ENCODE assay signal across 11 cellular contexts in the genomic region with DNA sequence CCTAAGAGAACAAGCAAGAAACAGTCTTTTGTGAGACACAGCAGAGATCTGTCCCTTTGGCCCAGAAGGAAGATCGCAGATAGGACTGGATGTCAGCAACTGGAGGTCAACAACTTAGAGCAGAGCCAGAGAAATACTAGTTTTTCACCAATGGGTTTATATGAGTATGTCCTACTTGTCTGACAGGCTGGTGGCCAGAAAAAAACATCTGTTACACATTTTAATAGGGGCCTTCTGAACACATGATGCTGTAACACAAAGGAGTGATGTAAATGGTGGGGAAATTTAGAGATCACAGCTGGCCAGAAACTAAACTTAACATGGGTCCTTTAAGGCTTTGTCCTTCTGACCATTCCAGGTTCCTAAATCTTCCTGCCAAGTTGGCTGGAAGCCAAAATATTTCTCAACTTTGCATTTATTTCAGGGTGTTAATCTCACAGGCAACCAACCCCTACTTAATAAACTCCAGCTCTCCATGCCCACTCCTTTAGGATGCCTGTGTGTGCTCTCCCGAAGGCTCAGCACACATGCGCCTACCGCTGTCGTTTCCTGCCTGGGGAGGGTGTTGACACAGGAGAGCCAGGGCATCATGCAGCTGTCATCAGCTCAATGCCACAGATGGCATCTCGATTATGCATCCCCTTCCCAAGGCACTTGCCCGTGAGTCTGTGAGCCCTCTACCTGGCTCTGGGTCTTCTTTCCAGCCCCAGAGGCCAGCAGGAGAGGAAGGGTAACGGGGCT.
DNase-seq lines count a peak whose midpoint lies in the region; ATAC-seq, FAIRE-seq and TF ChIP-seq lines count a peak whose summit lies in the region.
"Had no signal": no experiment of that assay in that cellular context is flagged by ENCODE, and none has a peak within 500 bp of the region (broad histone marks: within the 10 kb centered on the region; RNA-seq: fewer than 3 reads in every experiment).

No MANE protein-coding gene starts in this region.

- no peak for FAIRE-seq in HepG2 (lab: Jason Lieb, UNC)

- H3K4me1 Mint-ChIP-seq in activated T-cell treated with anti-CD3 and anti-CD28 coated beads, Interleukin-2, amount 50 U/mL, for 24 hours (ENCODE audit: low read depth), result no peaks in the 10 kb centered on the region

- H3K36me3 ChIP-seq in body of pancreas (replicated peaks in 1 of 2; ENCODE audit: insufficient read depth in 1 of 2, low read depth in 2 of 2) (no peaks in the 10 kb centered on the region), HepG2 (replicated peaks in 1 of 2; ENCODE audit: control insufficient read depth in 1 of 2, insufficient read depth in 2 of 2, low read length in 2 of 2) (no peaks in the 10 kb centered on the region), transverse colon (no peaks in the 10 kb centered on the region)

- CTCF ChIA-PET in HepG2 (lab: Yijun Ruan, JAX; ENCODE audit: low intra/inter-chr PET ratio, low total read pairs), result no interaction called here

- H3K27ac ChIP-seq in body of pancreas, result peak overlapping the region in 3 of 4 donors; percentile 44 to 76 (median 72)
- no peak overlapping the region for H3K27ac ChIP-seq in HepG2 (ENCODE audit: extremely low read length, insufficient read depth, low read length)
- H3K27ac ChIP-seq in transverse colon, result peak overlapping the region; percentile 73 to 83 (median 78)
- H3K27ac ChIP-seq: 22Rv1 had no signal

- H3K4me2 ChIP-seq in HepG2 (ENCODE audit: low read depth, low read length), result no peak overlapping the region

- H3K4me3 ChIP-seq in body of pancreas, result no peak overlapping the region
- no peak overlapping the region for H3K4me3 ChIP-seq in HepG2 (replicated peaks in 1 of 3; ENCODE audit: insufficient read depth in 1 of 3, low read depth in 2 of 3, low read length in 3 of 3)
- H3K4me3 ChIP-seq in transverse colon, result no peak overlapping the region

- no peaks in the 10 kb centered on the region for H3K79me2 ChIP-seq in HepG2 (ENCODE audit: insufficient read depth, low read length)

- TF ChIP-seq RAD21 in HepG2 (CRISPR knock-in tag; IDR thresholded peaks at IDR 0.05), result no peak

- BruUV-seq in HepG2 (replicated peaks; lab: Mats Ljungman, UMichigan), result no TSS peak

- DNase-seq in NCI-H146 (lab: John Stamatoyannopoulos, UW), result peak; percentile 2
- no peak for DNase-seq in NCI-H146 treated with DMSO at 0.1 percent for 48 hours (lab: John Stamatoyannopoulos, UW; ENCODE audit: unreplicated experiment)
- peak; percentile 18 to 70 (median 38) for DNase-seq in body of pancreas
- no peak for DNase-seq in HepG2 (ENCODE audit: low spot score)
- DNase-seq in transverse colon, result no peak
- no peak for DNase-seq in CD1c-positive myeloid dendritic cell (ENCODE audit: extremely low spot score)
- no peak for DNase-seq in activated T-cell treated with anti-CD3 and anti-CD28 coated beads, Interleukin-2, amount 50 U/mL, for 24 hours
- DNase-seq: activated T-cell treated with anti-CD3 and anti-CD28 coated beads, Interleukin-2, amount 50 U/mL, for 4 hours; OCI-M1 had no signal

- ATAC-seq in body of pancreas (peak; percentile 49), HepG2 (no peak), HG03039 (IDR thresholded peaks at IDR 0.05; ENCODE audit: unreplicated experiment) (no peak)
- ATAC-seq: activated T-cell treated with anti-CD3 and anti-CD28 coated beads, Interleukin-2, amount 50 U/mL, for 4 hours had no signal

- TF ChIP-seq EP300 in HepG2 (IDR thresholded peaks at IDR 0.05; ENCODE audit: low read depth in 2 of 2, low read length in 2 of 2) (no peak), HepG2 (CRISPR knock-in tag; IDR thresholded peaks at IDR 0.05; ENCODE audit: borderline replicate concordance) (no peak), transverse colon (IDR thresholded peaks at IDR 0.05; ENCODE audit: low read depth) (peak; percentile 50)

- H3K9me3 ChIP-seq in body of pancreas, result peaks cover 0 to 5% (median 0%) of the 10 kb centered on the region in 3 donors
- no peaks in the 10 kb centered on the region for H3K9me3 ChIP-seq in HepG2 (ENCODE audit: low read length)
- no peaks in the 10 kb centered on the region for H3K9me3 ChIP-seq in transverse colon

- no peak overlapping the region for H3K4me3 Mint-ChIP-seq in activated T-cell treated with anti-CD3 and anti-CD28 coated beads, Interleukin-2, amount 50 U/mL, for 24 hours
- H3K4me3 Mint-ChIP-seq: activated T-cell treated with anti-CD3 and anti-CD28 coated beads, Interleukin-2, amount 50 U/mL, for 4 hours had no signal

- H3K36me3 Mint-ChIP-seq in activated T-cell treated with anti-CD3 and anti-CD28 coated beads, Interleukin-2, amount 50 U/mL, for 24 hours (ENCODE audit: low read depth), result no peaks in the 10 kb centered on the region

- no peaks in the 10 kb centered on the region for H3K27me3 ChIP-seq in body of pancreas
- H3K27me3 ChIP-seq in HepG2 (ENCODE audit: control insufficient read depth in 1 of 2, insufficient read depth in 2 of 2, low read length in 2 of 2), result no peaks in the 10 kb centered on the region
- H3K27me3 ChIP-seq in transverse colon, result no peaks in the 10 kb centered on the region

- no peak for TF ChIP-seq CTCF in body of pancreas (IDR thresholded peaks at IDR 0.05)
- TF ChIP-seq CTCF in HepG2 (CRISPR knock-in tag; IDR thresholded peaks at IDR 0.05), result no peak
- no peak for TF ChIP-seq CTCF in transverse colon (IDR thresholded peaks at IDR 0.05)

- intact Hi-C loops in body of pancreas (cut with DNase I), result no loop called here
- intact Hi-C loops in HepG2 (cut with micrococcal nuclease; ENCODE audit: unreplicated experiment), result loop anchor here (10.0 kb wide), 1 partner anchor 1225 kb away; no protein-coding TSS in a partner anchor
- intact Hi-C loops in transverse colon (cut with DNase I; ENCODE audit: low total_unique reads), result loop anchor here (10.0 kb wide), 1 partner anchor 1215 kb away; the partner anchor contains the start of gene MEIS1

- no peak overlapping the region for H3K27ac Mint-ChIP-seq in activated T-cell treated with anti-CD3 and anti-CD28 coated beads, Interleukin-2, amount 50 U/mL, for 24 hours

- POLR2A ChIA-PET in HepG2 (lab: Yijun Ruan, JAX), result no interaction called here

- no peak overlapping the region for H2AFZ ChIP-seq in HepG2 (ENCODE audit: low read length)

- peaks cover 13% of the 10 kb centered on the region for H3K9me3 Mint-ChIP-seq in activated T-cell treated with anti-CD3 and anti-CD28 coated beads, Interleukin-2, amount 50 U/mL, for 24 hours

- TF ChIP-seq POLR2A in body of pancreas (IDR thresholded peaks at IDR 0.05) (no peak), HepG2 (IDR thresholded peaks at IDR 0.05; ENCODE audit: insufficient read depth in 1 of 2, low read depth in 2 of 2, low read length in 2 of 2) (no peak), transverse colon (IDR thresholded peaks at IDR 0.05) (no peak)

- no peaks in the 10 kb centered on the region for H3K27me3 Mint-ChIP-seq in activated T-cell treated with anti-CD3 and anti-CD28 coated beads, Interleukin-2, amount 50 U/mL, for 24 hours

- H3K4me1 ChIP-seq in body of pancreas (peaks cover 27% of the 10 kb centered on the region), HepG2 (ENCODE audit: insufficient read depth, low read length) (no peaks in the 10 kb centered on the region), transverse colon (peaks cover 2 to 30% (median 13%) of the 10 kb centered on the region in 4 donors)

- in situ Hi-C loops in HepG2 (cut with HindIII; ENCODE audit: extremely low pct_ligation_motif_present, low pct_unique_long_range_greater_than_20kb) (no loop called here), transverse colon (cut with MboI; ENCODE audit: low pct_ligation_motif_present in 1 of 4, low pct_unique_long_range_greater_than_20kb in 1 of 4, low sequenced_read_pairs in 3 of 4) (no loop called here)

- 31% methylated on average over 8 of the region's 8 CpGs for WGBS in body of pancreas, 2 donors
- 50% methylated on average over 8 of the region's 8 CpGs for WGBS in HepG2 (ENCODE audit: low lambda C conversion rate)
- 54 to 60% methylated on average over 5 to 8 of the region's 8 CpGs for WGBS in transverse colon (ENCODE audit: low coverage in 1 of 2), 2 donors

- H4K20me1 ChIP-seq in HepG2 (ENCODE audit: insufficient read depth, low read length), result no peaks in the 10 kb centered on the region

- H3K9ac ChIP-seq in HepG2 (ENCODE audit: insufficient read depth, low read depth, low read length), result no peak overlapping the region

TF ChIP-seq in HepG2, 621 proteins besides CTCF, POLR2A, EP300 and RAD21:
- TF ChIP-seq, protein P1, sequence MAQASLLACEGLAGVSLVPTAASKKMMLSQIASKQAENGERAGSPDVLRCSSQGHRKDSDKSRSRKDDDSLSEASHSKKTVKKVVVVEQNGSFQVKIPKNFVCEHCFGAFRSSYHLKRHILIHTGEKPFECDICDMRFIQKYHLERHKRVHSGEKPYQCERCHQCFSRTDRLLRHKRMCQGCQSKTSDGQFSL (CRISPR knock-in tag; IDR thresholded peaks at IDR 0.05), result no peak
- 0 out of 2 replicates have a peak, but pooled peaks have one; percentile 18 for TF ChIP-seq ZBTB33 (CRISPR knock-in tag; IDR thresholded peaks at IDR 0.05)

Comparison
In these comparisons a context has a peak if more than half of its experiments do, and no peak if none do; other contexts are left out.
1. DNase-seq: peak in NCI-H146 (single experiment) and body of pancreas (4 of 4); none in NCI-H146 treated with DMSO at 0.1 percent for 48 hours (single experiment), HepG2 (single experiment), transverse colon (single experiment), CD1c-positive myeloid dendritic cell (single experiment) and activated T-cell treated with anti-CD3 and anti-CD28 coated beads, Interleukin-2, amount 50 U/mL, for 24 hours (single experiment).